In the genomic region with DNA sequence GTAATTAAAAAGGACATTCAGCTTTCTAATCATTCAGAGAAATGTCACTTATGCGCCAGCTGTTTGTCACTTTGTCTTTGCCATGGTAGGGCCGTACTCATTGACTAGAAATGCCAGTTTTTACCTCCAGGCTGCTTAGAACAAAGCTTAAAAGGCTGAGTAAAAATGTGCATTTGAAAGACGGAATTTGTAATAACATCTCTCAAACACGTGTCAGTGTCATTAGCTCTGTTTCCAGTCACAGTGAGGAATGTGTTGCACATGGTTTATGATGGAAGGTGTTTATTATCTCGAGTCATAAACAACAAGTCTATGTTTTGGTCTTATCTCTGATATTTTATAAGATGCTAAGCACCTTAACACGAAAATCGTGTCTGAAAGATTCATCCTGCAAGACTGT, we compare ENCODE assay signal across 9 cellular contexts.
"Had no signal": no experiment of that assay in that cellular context is flagged by ENCODE, and none has a peak within 500 bp of the region (broad histone marks: within the 10 kb centered on the region; RNA-seq: fewer than 3 reads in every experiment).

No MANE protein-coding gene starts in this region.

- H2AFZ ChIP-seq: GM23338 had no signal

- ATAC-seq: GM23338, K562 had no signal

- H3K4me2 ChIP-seq: GM23338 had no signal

- H3K27ac ChIP-seq: HL-60 had no signal

- FAIRE-seq: H1, H54, K562 had no signal

- H3K4me3 ChIP-seq: GM23338, K562 had no signal

- DNase-seq: H9, HCEC 1CT, IMR-90, KG1 had no signal
